10 cellular contexts compared by ENCODE assay signal in the genomic region with DNA sequence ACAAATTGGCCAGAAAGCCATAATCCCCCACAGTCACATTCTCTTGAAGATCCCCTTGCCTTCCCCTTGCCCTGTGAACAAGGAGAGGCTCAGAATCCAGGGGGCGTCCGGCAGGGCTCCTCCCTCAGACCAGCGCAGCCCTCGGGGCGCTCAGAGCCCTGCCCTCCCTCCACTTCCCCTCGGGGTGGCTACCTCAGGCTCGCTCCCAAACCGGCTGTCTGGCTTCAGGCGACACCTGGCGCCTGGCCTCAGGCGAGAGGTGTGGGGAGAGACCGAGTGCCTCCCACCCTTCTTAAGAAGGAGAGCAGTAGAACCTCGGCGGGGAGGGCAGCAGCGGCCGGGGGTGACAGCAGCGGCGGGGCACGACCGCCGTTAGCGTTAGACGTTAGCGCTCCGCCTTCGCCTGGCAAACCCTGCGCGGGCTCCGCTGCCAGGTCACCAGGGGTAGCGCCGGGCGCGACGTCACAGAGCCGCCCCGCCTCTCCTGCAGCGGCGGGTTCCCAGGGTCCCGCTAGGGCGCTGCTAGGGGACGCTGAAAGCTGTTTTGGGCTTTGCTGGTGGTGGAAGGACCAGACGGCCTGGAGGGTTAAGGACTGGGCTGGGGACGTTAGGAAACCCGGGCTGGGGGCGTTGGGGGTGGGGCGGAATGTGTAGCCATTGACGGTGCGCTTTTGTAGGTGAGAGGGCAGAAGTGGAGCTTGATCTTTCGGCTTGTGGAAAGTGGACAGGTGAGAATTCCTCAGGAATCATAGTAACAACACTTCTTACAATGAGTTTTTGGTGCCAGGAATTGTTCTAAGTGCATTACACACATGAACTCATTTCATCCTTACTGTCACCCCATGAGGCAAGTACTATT. TPM values are rescaled to one million over a fixed set of nuclear protein-coding genes. Genes with fewer than 3 reads are reported as not detected.
A peak's percentile ranks its signal among the peaks of the same experiment; 100 is the strongest.
DNase-seq lines count a peak whose midpoint lies in the region; ATAC-seq, FAIRE-seq and TF ChIP-seq lines count a peak whose summit lies in the region.
"Not testable (repeated sequence)": the region's sequence is repeated elsewhere in the genome, so short reads cannot be mapped to it uniquely, and the experiment has no call there.
"Had no signal": no experiment of that assay in that cellular context is flagged by ENCODE, and none has a peak within 500 bp of the region (broad histone marks: within the 10 kb centered on the region; RNA-seq: fewer than 3 reads in every experiment).

A gene (minus strand): TSS at position 395 of the 859 bp plus-strand sequence. CDS start 11,643 bp downstream, outside the sequence.

- not testable (repeated sequence) for H3K9ac ChIP-seq in endothelial cell of umbilical vein (replicated peaks; ENCODE audit: extremely low read depth, insufficient read depth, low read length); neural progenitor cell

- CTCF ChIA-PET in CD8-positive, alpha-beta memory T cell (lab: Charles Lee); activated B cell treated with CpG ODN at 0.5 μM for 24 hours (lab: Charles Lee); endothelial cell of umbilical vein (lab: Charles Lee): not testable (repeated sequence)

- H3K27me3 Mint-ChIP-seq in CD8-positive, alpha-beta memory T cell, result peaks cover 14 to 50% of the 10 kb centered on the region in 2 donors
- peaks cover 21% of the 10 kb centered on the region for H3K27me3 Mint-ChIP-seq in activated B cell treated with CpG ODN at 0.5 μM for 24 hours
- H3K27me3 Mint-ChIP-seq in activated naive CD8-positive, alpha-beta T cell, result peaks cover 26% of the 10 kb centered on the region
- H3K27me3 Mint-ChIP-seq in neural progenitor cell (ENCODE audit: insufficient read depth, low read depth), result peaks cover 12% of the 10 kb centered on the region
- H3K27me3 Mint-ChIP-seq in type B pancreatic cell, result peaks cover 49% of the 10 kb centered on the region

- not testable (repeated sequence) for BruUV-seq in endothelial cell of umbilical vein (replicated peaks; lab: Mats Ljungman, UMichigan)

- not testable (repeated sequence) for H4K20me1 ChIP-seq in endothelial cell of umbilical vein (replicated peaks; ENCODE audit: control insufficient read depth, extremely low read depth, insufficient read depth, low read length); neural progenitor cell (ENCODE audit: low read depth)

- not testable (repeated sequence) for H3F3A ChIP-seq in neural progenitor cell (ENCODE audit: low read depth)

- not testable (repeated sequence) for H3K27ac Mint-ChIP-seq in CD8-positive, alpha-beta memory T cell; activated B cell treated with CpG ODN at 0.5 μM for 24 hours; activated naive CD8-positive, alpha-beta T cell; neural progenitor cell; type B pancreatic cell

- H3K79me2 ChIP-seq in endothelial cell of umbilical vein (ENCODE audit: control insufficient read depth, insufficient read depth, low read length); neural progenitor cell (ENCODE audit: low read depth): not testable (repeated sequence)

- H3K4me1 Mint-ChIP-seq in CD8-positive, alpha-beta memory T cell; activated B cell treated with CpG ODN at 0.5 μM for 24 hours; activated naive CD8-positive, alpha-beta T cell (ENCODE audit: low read depth); neural progenitor cell; type B pancreatic cell (ENCODE audit: unreplicated experiment): not testable (repeated sequence)

- DNase-seq in CD8-positive, alpha-beta memory T cell; activated B cell treated with CpG ODN at 0.5 μM for 24 hours; endothelial cell of umbilical vein (ENCODE audit: low read depth, low spot score); left lobe of liver (ENCODE audit: low spot score); neural progenitor cell (ENCODE audit: low spot score); type B pancreatic cell (ENCODE audit: extremely low spot score, unreplicated experiment): not testable (repeated sequence)

- intact Hi-C loops in activated B cell treated with CpG ODN at 0.5 μM for 24 hours (cut with micrococcal nuclease); endothelial cell of umbilical vein (cut with micrococcal nuclease): not testable (repeated sequence)

- not testable (repeated sequence) for H3K9me1 ChIP-seq in endothelial cell of umbilical vein (replicated peaks; ENCODE audit: control insufficient read depth, extremely low read depth, insufficient read depth, low read length)

- not testable (repeated sequence) for H3K4me1 ChIP-seq in CD8-positive, alpha-beta memory T cell (ENCODE audit: insufficient read depth, low read length); endothelial cell of umbilical vein (ENCODE audit: control insufficient read depth, extremely low read depth, insufficient read depth, low read length); neural progenitor cell

- dilution Hi-C loops in endothelial cell of umbilical vein (cut with MboI; ENCODE audit: extremely low pct_ligation_motif_present, low sequenced_read_pairs), result not testable (repeated sequence)

- not testable (repeated sequence) for TF ChIP-seq CTCF in activated B cell treated with CpG ODN at 0.5 μM for 24 hours (IDR thresholded peaks at IDR 0.05); endothelial cell of umbilical vein (IDR thresholded peaks at IDR 0.05; ENCODE audit: extremely low read depth in 1 of 2, insufficient read depth in 1 of 2, low read depth in 1 of 2, low read length in 2 of 2); neural progenitor cell (IDR thresholded peaks at IDR 0.05); type B pancreatic cell (conservative IDR thresholded peaks at IDR 0.05)

- ATAC-seq in HG03354 (IDR thresholded peaks at IDR 0.05; ENCODE audit: poor library complexity, severe bottlenecking, unreplicated experiment) (peak; percentile 50), activated B cell treated with CpG ODN at 0.5 μM for 24 hours (ENCODE audit: low read depth) (peak; percentile 93), left lobe of liver (peak; percentile 98)

- H3K4me3 ChIP-seq in CD8-positive, alpha-beta memory T cell (ENCODE audit: low read length); endothelial cell of umbilical vein (replicated peaks in 1 of 3; ENCODE audit: insufficient read depth in 1 of 3, low read depth in 1 of 3, low read length in 3 of 3); neural progenitor cell: not testable (repeated sequence)

- H3K27me3 ChIP-seq in CD8-positive, alpha-beta memory T cell (ENCODE audit: insufficient read depth, low read length, poor library complexity, severe bottlenecking), result not testable (repeated sequence)
- H3K27me3 ChIP-seq in endothelial cell of umbilical vein (ENCODE audit: control insufficient read depth in 2 of 2, insufficient read depth in 2 of 2, low read length in 2 of 2) (peaks cover 23 to 59% of the 10 kb centered on the region in 2 experiments), neural progenitor cell (peaks cover 86% of the 10 kb centered on the region)

- H2AFZ ChIP-seq in endothelial cell of umbilical vein (ENCODE audit: low read depth, low read length); neural progenitor cell (replicated peaks): not testable (repeated sequence)

- FAIRE-seq in endothelial cell of umbilical vein (lab: Jason Lieb, UNC), result peak; percentile 94

- not testable (repeated sequence) for H3K36me3 ChIP-seq in CD8-positive, alpha-beta memory T cell (ENCODE audit: insufficient read depth, low read length); endothelial cell of umbilical vein (ENCODE audit: control insufficient read depth in 2 of 2, extremely low read depth in 1 of 2, insufficient read depth in 2 of 2, low read length in 2 of 2); neural progenitor cell

- H3K9me3 ChIP-seq in CD8-positive, alpha-beta memory T cell (ENCODE audit: low read length); endothelial cell of umbilical vein (replicated peaks; ENCODE audit: control insufficient read depth, insufficient read depth, low read length); neural progenitor cell (ENCODE audit: low read depth): not testable (repeated sequence)

- H3K9me3 Mint-ChIP-seq in CD8-positive, alpha-beta memory T cell; activated B cell treated with CpG ODN at 0.5 μM for 24 hours; activated naive CD8-positive, alpha-beta T cell (ENCODE audit: low read depth); neural progenitor cell; type B pancreatic cell: not testable (repeated sequence)

- POLR2A ChIA-PET in CD8-positive, alpha-beta memory T cell (lab: Charles Lee); activated B cell treated with CpG ODN at 0.5 μM for 24 hours (lab: Charles Lee); endothelial cell of umbilical vein (lab: Charles Lee): not testable (repeated sequence)

- H3K4me3 Mint-ChIP-seq in CD8-positive, alpha-beta memory T cell, result peak within 1 kb of the TSS in 5 of 7 donors; percentile 60 to 73 (median 69)
- H3K4me3 Mint-ChIP-seq in activated B cell treated with CpG ODN at 0.5 μM for 24 hours (peak within 1 kb of the TSS; percentile 51), neural progenitor cell (peak within 1 kb of the TSS; percentile 78), type B pancreatic cell (peak within 1 kb of the TSS; percentile 78)
- H3K4me3 Mint-ChIP-seq in activated naive CD8-positive, alpha-beta T cell, result peak within 1 kb of the TSS; percentile 72

- H3K36me3 Mint-ChIP-seq in CD8-positive, alpha-beta memory T cell; activated B cell treated with CpG ODN at 0.5 μM for 24 hours (ENCODE audit: low read depth); activated naive CD8-positive, alpha-beta T cell; neural progenitor cell; type B pancreatic cell: not testable (repeated sequence)

- not testable (repeated sequence) for H3K4me2 ChIP-seq in endothelial cell of umbilical vein (ENCODE audit: insufficient read depth, low read length)
- H3K4me2 ChIP-seq in neural progenitor cell, result peak within 1 kb of the TSS; percentile 62

- not testable (repeated sequence) for TF ChIP-seq POLR2A in endothelial cell of umbilical vein (IDR thresholded peaks at IDR 0.05; ENCODE audit: low read depth, low read length)

- not testable (repeated sequence) for H3K27ac ChIP-seq in CD8-positive, alpha-beta memory T cell (ENCODE audit: low read depth, low read length); endothelial cell of umbilical vein (ENCODE audit: insufficient read depth, low read depth, low read length); neural progenitor cell

RNA-seq across cellular contexts. Expression of the gene that starts here (rescaled TPM):
- total RNA-seq in CD8-positive, alpha-beta memory T cell, result not detected
- not detected for polyA plus RNA-seq in CD8-positive, alpha-beta memory T cell
- total RNA-seq in activated B cell treated with CpG ODN at 0.5 μM for 24 hours (not detected in 2 replicates), endothelial cell of umbilical vein (not detected in 2 replicates), left lobe of liver (not detected), neural progenitor cell (ENCODE audit: low replicate concordance) (not detected in 2 replicates), type B pancreatic cell (ENCODE audit: low replicate concordance) (not detected in 2 replicates)
- not detected in 2 replicates for polyA plus RNA-seq in endothelial cell of umbilical vein
- not detected in 2 replicates for polyA plus RNA-seq in endothelial cell of umbilical vein (2011; cell fraction: cytosol; rRNA removed)
- not detected in 2 replicates for polyA plus RNA-seq in endothelial cell of umbilical vein (2011; cell fraction: nucleus; rRNA removed)
- polyA plus RNA-seq in endothelial cell of umbilical vein (2012), result not detected in 2 replicates
- not detected in 2 replicates for polyA minus RNA-seq in endothelial cell of umbilical vein
- not detected for polyA minus RNA-seq in endothelial cell of umbilical vein (2011; cell fraction: cytosol; rRNA and poly(A)+ RNA removed)
- not detected in 2 replicates for polyA minus RNA-seq in endothelial cell of umbilical vein (2011; cell fraction: nucleus; rRNA and poly(A)+ RNA removed)
- total RNA-seq: Caco-2, uterus had no signal

Comparison
In these comparisons a context has a peak if more than half of its experiments do, and no peak if none do; other contexts are left out.
1. Peak in ATAC-seq in activated B cell treated with CpG ODN at 0.5 μM for 24 hours; RNA of the gene not detected or under 1 TPM.
2. Peak in ATAC-seq in left lobe of liver; RNA of the gene not detected or under 1 TPM.